7 cellular contexts compared by ENCODE assay signal in genomic region chr19:43700368-43701015, GRCh38. TPM values are rescaled to one million over a fixed set of nuclear protein-coding genes. Genes with fewer than 3 reads are reported as not detected.
A peak's percentile ranks its signal among the peaks of the same experiment; 100 is the strongest.
DNase-seq lines count a peak whose midpoint lies in the region; ATAC-seq and TF ChIP-seq lines count a peak whose summit lies in the region.

No MANE protein-coding gene starts in this region.

- peak overlapping the region; percentile 77 for H2AFZ ChIP-seq in HCT116 (ENCODE audit: low read depth, low read length, poor library complexity, severe bottlenecking)
- no peak overlapping the region for H2AFZ ChIP-seq in trophoblast cell (ENCODE audit: insufficient read depth, low read length, poor library complexity)
- no peak overlapping the region for H2AFZ ChIP-seq in Karpas-422 (ENCODE audit: low read length)

- H3K27me3 ChIP-seq in HCT116 (ENCODE audit: insufficient read depth, low read length) = no peaks in the 10 kb centered on the region
- H3K27me3 ChIP-seq in trophoblast cell (ENCODE audit: insufficient read depth, low read length) = peaks cover 2% of the 10 kb centered on the region
- H3K27me3 ChIP-seq in Karpas-422 (ENCODE audit: low read length) = no peaks in the 10 kb centered on the region

- no peaks in the 10 kb centered on the region for H3K9me3 ChIP-seq in HCT116 (ENCODE audit: control insufficient read depth in 1 of 2, insufficient read depth in 1 of 2, low read depth in 1 of 2, low read length in 2 of 2)
- H3K9me3 ChIP-seq in trophoblast cell (ENCODE audit: insufficient read depth, low read depth, low read length) = peaks cover 10% of the 10 kb centered on the region
- H3K9me3 ChIP-seq in Karpas-422 (ENCODE audit: low read length) = no peaks in the 10 kb centered on the region; the same call in 1 of the 2 replicates

- H3K4me2 ChIP-seq in HCT116 (ENCODE audit: low read length) (peak overlapping the region; percentile 80), trophoblast cell (ENCODE audit: low read length) (no peak overlapping the region), Karpas-422 (ENCODE audit: low read depth, low read length, poor library complexity, severe bottlenecking) (no peak overlapping the region)

- H3K27ac ChIP-seq in HCT116 (ENCODE audit: low read depth, low read length) (peak overlapping the region; percentile 53), trophoblast cell (ENCODE audit: low read depth, low read length) (no peak overlapping the region), Karpas-422 (ENCODE audit: low read length) (no peak overlapping the region)

- POLR2A ChIA-PET in HCT116 (lab: Charles Lee) = interaction anchor here (0.8 to 1.2 kb wide), 3 partner anchors 23 to 32 kb away, joined by 3 to 5 read pairs (median 4); no protein-coding TSS in a partner anchor

- H4K12ac ChIP-seq in trophoblast cell (ENCODE audit: low read depth, low read length) = no peak overlapping the region

- H3K4me3 ChIP-seq in HCT116 (replicated peaks in 1 of 2; ENCODE audit: low read depth in 1 of 2, low read length in 2 of 2) (peak overlapping the region; percentile 28 to 55), trophoblast cell (ENCODE audit: low read depth, low read length) (no peak overlapping the region), Karpas-422 (ENCODE audit: low read length) (no peak overlapping the region)

- peaks cover 42 to 57% of the 10 kb centered on the region in 2 experiments for H3K4me1 ChIP-seq in HCT116 (ENCODE audit: control insufficient read depth in 1 of 2, insufficient read depth in 2 of 2, low read length in 2 of 2)
- peaks cover 0 to 4% of the 10 kb centered on the region in 2 experiments for H3K4me1 ChIP-seq in trophoblast cell (ENCODE audit: control insufficient read depth in 1 of 2, insufficient read depth in 2 of 2, low read length in 2 of 2)
- H3K4me1 ChIP-seq in Karpas-422 (ENCODE audit: low read length) = no peaks in the 10 kb centered on the region

- H2BK5ac ChIP-seq in trophoblast cell (ENCODE audit: low read depth, low read length, poor library complexity) = no peak overlapping the region

- H3K9ac ChIP-seq in HCT116 (ENCODE audit: low read length) (peak overlapping the region; percentile 61), trophoblast cell (ENCODE audit: low read length) (no peak overlapping the region), Karpas-422 (ENCODE audit: low read length) (no peak overlapping the region)

- DNase-seq in HCT116 (ENCODE audit: low read depth, low spot score) (no peak), T1000 (lab: John Stamatoyannopoulos, UW) (peak; percentile 65), fibroblast of gingiva (ENCODE audit: low read depth) (peak; percentile 66), trophoblast cell (peak; percentile 30 to 53), Karpas-422 (no peak), LoVo (ENCODE audit: low spot score) (no peak)
- no peak for DNase-seq in activated effector memory CD4-positive, alpha-beta T cell treated with Interleukin-2 at 50 U/mL for 16 hours

- no peak overlapping the region for H2AK5ac ChIP-seq in trophoblast cell (ENCODE audit: low read length)

- H4K20me1 ChIP-seq in HCT116 (ENCODE audit: insufficient read depth) = no peaks in the 10 kb centered on the region
- no peaks in the 10 kb centered on the region for H4K20me1 ChIP-seq in Karpas-422 (ENCODE audit: insufficient read depth, low read depth, low read length)

- no peak overlapping the region for H4K91ac ChIP-seq in trophoblast cell (ENCODE audit: low read depth, low read length)

- no peak for TF ChIP-seq POLR2A in HCT116 (IDR thresholded peaks at IDR 0.05; ENCODE audit: borderline replicate concordance, extremely low read depth, insufficient read depth, insufficient read length)

- H3K9me2 ChIP-seq in HCT116 (ENCODE audit: insufficient read depth) (no peaks in the 10 kb centered on the region), Karpas-422 (replicated peaks; ENCODE audit: insufficient read depth, low read length) (no peaks in the 10 kb centered on the region)

- H3K79me1 ChIP-seq in trophoblast cell (ENCODE audit: low read length) = no peaks in the 10 kb centered on the region

- H3K79me2 ChIP-seq in HCT116 (ENCODE audit: insufficient read depth, low read length) = no peaks in the 10 kb centered on the region
- H3K79me2 ChIP-seq in trophoblast cell (ENCODE audit: control insufficient read depth, insufficient read depth, low read length, poor library complexity) = no peaks in the 10 kb centered on the region
- H3K79me2 ChIP-seq in Karpas-422 (ENCODE audit: low read length) = no peaks in the 10 kb centered on the region

- peak; percentile 39 for ATAC-seq in HCT116

- no peak overlapping the region for H3K14ac ChIP-seq in trophoblast cell (ENCODE audit: low read length)

- RAD21 ChIA-PET in HCT116 (lab: Charles Lee; ENCODE audit: low non-redundant PET in 1 of 2, low total read pairs in 2 of 2, uncharacterized antibody in 2 of 2, unreplicated experiment in 2 of 2) = interaction anchor here in 1 of 2 experiments (0.8 kb wide), 1 partner anchor 32 kb away, joined by 3 read pairs; no protein-coding TSS in a partner anchor

- intact Hi-C loops in HCT116 (cut with micrococcal nuclease) = loop anchor here (5.0 kb wide), 1 partner anchor 33 kb away; no protein-coding TSS in a partner anchor

- no peaks in the 10 kb centered on the region for H3K36me3 ChIP-seq in HCT116 (ENCODE audit: control insufficient read depth in 1 of 2, insufficient read depth in 2 of 2, low read length in 2 of 2)
- H3K36me3 ChIP-seq in trophoblast cell (ENCODE audit: control insufficient read depth in 1 of 2, insufficient read depth in 2 of 2, low read length in 2 of 2) = no peaks in the 10 kb centered on the region
- no peaks in the 10 kb centered on the region for H3K36me3 ChIP-seq in Karpas-422 (ENCODE audit: insufficient read depth, low read length)

- H3K23ac ChIP-seq in trophoblast cell (ENCODE audit: low read length) = no peak overlapping the region

- H2BK120ac ChIP-seq in trophoblast cell (ENCODE audit: insufficient read depth, low read length, poor library complexity) = no peak overlapping the region

- no peak overlapping the region for H4K8ac ChIP-seq in trophoblast cell (ENCODE audit: low read depth, low read length)

- CTCF ChIA-PET in HCT116 (lab: Charles Lee) = no interaction called here

- H3K18ac ChIP-seq in trophoblast cell (ENCODE audit: low read length) = no peak overlapping the region

- no peak overlapping the region for H3K4ac ChIP-seq in trophoblast cell (ENCODE audit: low read depth, low read length)

- peak overlapping the region; percentile 61 for H2BK12ac ChIP-seq in trophoblast cell (ENCODE audit: low read length)

- no CpG with 5 or more reads among the region's 13 CpGs for WGBS in trophoblast cell (ENCODE audit: extremely low coverage, insufficient coverage, insufficient read length)

- no TSS peak for BruUV-seq in HCT116 (replicated peaks; lab: Mats Ljungman, UMichigan)

- no peak for TF ChIP-seq RAD21 in HCT116 (IDR thresholded peaks at IDR 0.05; ENCODE audit: low read depth)

- TF ChIP-seq CTCF in HCT116 (IDR thresholded peaks at IDR 0.05 in 2 of 3, conservative IDR thresholded peaks at IDR 0.05 in 1 of 3; ENCODE audit: borderline replicate concordance in 1 of 3, insufficient read depth in 1 of 3, low read depth in 2 of 3, low read length in 2 of 3) = no peak

TF ChIP-seq in HCT116, 20 proteins besides CTCF, POLR2A, EP300 and RAD21:
- TF ChIP-seq TCF7L2 (IDR thresholded peaks at IDR 0.05; ENCODE audit: borderline replicate concordance, extremely low read depth, insufficient read depth, insufficient read length) = no peak
- no peak for TF ChIP-seq CEBPB (IDR thresholded peaks at IDR 0.05; ENCODE audit: low read depth)
- TF ChIP-seq ZFX (IDR thresholded peaks at IDR 0.05) = no peak
- no peak for TF ChIP-seq REST (IDR thresholded peaks at IDR 0.05; ENCODE audit: low read depth)
- TF ChIP-seq JUND (IDR thresholded peaks at IDR 0.05) = no peak
- TF ChIP-seq SIN3A (IDR thresholded peaks at IDR 0.05; ENCODE audit: low read depth) = no peak
- TF ChIP-seq SP1 (IDR thresholded peaks at IDR 0.05; ENCODE audit: low read depth) = no peak
- no peak for TF ChIP-seq FOSL1 (IDR thresholded peaks at IDR 0.05; ENCODE audit: low read depth)
- TF ChIP-seq EZH2 (IDR thresholded peaks at IDR 0.05) = no peak

RNA-seq across cellular contexts. Expression of gene IRGC, which starts 15.4 kb away (rescaled TPM):
- total RNA-seq in HCT116 (2021; ENCODE audit: unreplicated experiment) = not detected
- polyA plus RNA-seq in HCT116 (2012) = 0.04 TPM in 1 of 2 replicates, not detected in the other
- not detected in 2 replicates for polyA plus RNA-seq in trophoblast cell (2013)
- total RNA-seq in Karpas-422 (2014; rRNA removed; shearing (Covaris generic); ENCODE audit: low replicate concordance) = not detected in 2 replicates

RNA-seq across cellular contexts. Expression of gene PLAUR, which starts 30.5 kb away (rescaled TPM):
- 98.1 TPM for total RNA-seq in HCT116 (2021; ENCODE audit: unreplicated experiment)
- polyA plus RNA-seq in HCT116 (2012) = 161 and 211 TPM in 2 replicates
- 15.2 and 15.6 TPM in 2 replicates for polyA plus RNA-seq in trophoblast cell (2013)
- total RNA-seq in Karpas-422 (2014; rRNA removed; shearing (Covaris generic); ENCODE audit: low replicate concordance) = not detected in 2 replicates

RNA-seq across cellular contexts. Expression of gene SMG9, which starts 54.3 kb away (rescaled TPM):
- total RNA-seq in HCT116 (2021; ENCODE audit: unreplicated experiment) = 80.2 TPM
- polyA plus RNA-seq in HCT116 (2012) = 59.4 and 61.6 TPM in 2 replicates
- polyA plus RNA-seq in trophoblast cell (2013) = 29.5 and 29.9 TPM in 2 replicates
- 11.0 and 27.8 TPM in 2 replicates for total RNA-seq in Karpas-422 (2014; rRNA removed; shearing (Covaris generic); ENCODE audit: low replicate concordance)

Comparison
In these comparisons a context has a peak if more than half of its experiments do, and no peak if none do; other contexts are left out.
1. DNase-seq: peak in T1000 (single experiment), fibroblast of gingiva (single experiment) and trophoblast cell (2 of 2); none in HCT116 (single experiment), activated effector memory CD4-positive, alpha-beta T cell treated with Interleukin-2 at 50 U/mL for 16 hours (single experiment), Karpas-422 (single experiment) and LoVo (single experiment).
2. H3K4me3 ChIP-seq: peak in HCT116 (2 of 2); none in trophoblast cell (single experiment) and Karpas-422 (single experiment).
3. RNA of gene PLAUR, which starts 30.5 kb away (total RNA-seq): 98.1 TPM in HCT116 (single experiment); not detected in Karpas-422; every median in the first group is over 10 times any median in the second.